ENCODE assay signal across 17 cellular contexts in the genomic region with DNA sequence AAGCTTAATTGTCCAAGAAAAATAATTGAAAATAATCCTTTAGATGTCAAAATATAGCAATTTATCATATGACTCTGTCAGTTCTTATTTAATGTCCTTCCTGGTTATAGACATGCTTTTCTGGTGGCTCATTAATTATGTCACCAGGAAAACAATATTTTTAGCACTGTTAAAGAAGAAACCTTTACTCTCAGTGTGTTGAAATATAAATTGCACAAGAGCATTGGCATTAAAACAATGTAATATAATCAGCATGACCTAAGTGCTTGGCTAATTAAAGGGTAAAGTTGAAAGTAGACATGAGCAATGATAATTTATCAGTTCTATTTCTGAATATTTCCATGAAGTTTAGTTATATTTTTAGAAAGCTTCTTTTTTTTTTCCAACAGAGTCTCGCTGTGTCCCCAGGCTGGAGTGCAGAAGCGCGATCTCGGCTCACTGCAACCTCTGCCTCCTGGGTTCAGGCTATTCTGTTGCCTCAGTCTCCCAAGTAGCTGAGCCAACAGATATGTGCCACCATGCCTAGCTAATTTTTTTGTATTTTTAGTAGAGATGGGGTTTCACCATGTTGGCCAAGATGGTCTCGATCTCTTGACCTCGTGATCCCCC.
DNase-seq lines count a peak whose midpoint lies in the region; ATAC-seq and TF ChIP-seq lines count a peak whose summit lies in the region.
"Had no signal": no experiment of that assay in that cellular context is flagged by ENCODE, and none has a peak within 500 bp of the region (broad histone marks: within the 10 kb centered on the region; RNA-seq: fewer than 3 reads in every experiment).

No MANE protein-coding gene starts in this region.

- H3K4me1 ChIP-seq in psoas muscle: no peaks in the 10 kb centered on the region
- H3K4me1 ChIP-seq: HAP-1, Peyer's patch had no signal

- TF ChIP-seq CTCF in fibroblast of pulmonary artery (IDR thresholded peaks at IDR 0.05; ENCODE audit: low read length, missing control alignments) (no peak), psoas muscle (IDR thresholded peaks at IDR 0.05) (no peak)

- peaks cover 9% of the 10 kb centered on the region for H3K9me3 ChIP-seq in psoas muscle
- H3K9me3 ChIP-seq: HAP-1, Peyer's patch had no signal

- no peaks in the 10 kb centered on the region for H3K36me3 ChIP-seq in psoas muscle (ENCODE audit: insufficient read depth in 1 of 2, low read depth in 1 of 2)
- H3K36me3 ChIP-seq: BE2C, HAP-1, Peyer's patch had no signal

- intact Hi-C loops in psoas muscle (cut with DNase I): no loop called here

- DNase-seq in LHCN-M2 (ENCODE audit: low read depth): peak; percentile 2
- DNase-seq in amniotic epithelial cell (ENCODE audit: low read depth): peak; percentile 32
- DNase-seq in fibroblast of pulmonary artery (ENCODE audit: low read depth): peak; percentile 7
- DNase-seq in psoas muscle: no peak
- no peak for DNase-seq in HEK293T (ENCODE audit: extremely low spot score)
- no peak for DNase-seq in 8988T
- DNase-seq: BE2C; CD4-positive, alpha-beta memory T cell; DND-41; GDM1; NCI-H2029; NCI-H2171 treated with DMSO at 0.1 percent for 48 hours; NCI-H510A treated with DMSO at 0.1 percent for 48 hours; Peyer's patch; SHP77 treated with DMSO at 0.1 percent for 48 hours had no signal

- H3K4me3 ChIP-seq in fibroblast of pulmonary artery (replicated peaks; ENCODE audit: low read depth, low read length) (no peak overlapping the region), psoas muscle (no peak overlapping the region)
- H3K4me3 ChIP-seq: HAP-1, Peyer's patch had no signal

- POLR2A ChIA-PET in HEK293T (lab: Yijun Ruan, JAX): no interaction called here

- CTCF ChIA-PET in HEK293T (lab: Yijun Ruan, JAX): no interaction called here

- 46 to 71% (median 50%) methylated on average over 6 of the region's 6 CpGs for WGBS in psoas muscle, 3 donors

- H3K27me3 ChIP-seq in psoas muscle (ENCODE audit: insufficient read depth in 3 of 3, low read length in 2 of 3): no peaks in the 10 kb centered on the region
- H3K27me3 ChIP-seq: BE2C, Peyer's patch had no signal

- H3K27ac ChIP-seq in psoas muscle: no peak overlapping the region
- H3K27ac ChIP-seq: Peyer's patch had no signal

- ATAC-seq in psoas muscle (peak; percentile 58 to 88 (median 78)), HG03108 (IDR thresholded peaks at IDR 0.05; ENCODE audit: unreplicated experiment) (no peak)

TF ChIP-seq in HEK293T, 16 proteins besides CTCF, POLR2A, EP300 and RAD21:
- no peak for TF ChIP-seq FOXK2 (IDR thresholded peaks at IDR 0.05)
- TF ChIP-seq FOXM1 (IDR thresholded peaks at IDR 0.05; ENCODE audit: borderline replicate concordance): no peak
TF ChIP-seq in HEK293T: peak in this region for 0.

Comparison
In these comparisons a context has a peak if more than half of its experiments do, and no peak if none do; other contexts are left out.
1. DNase-seq: peak in LHCN-M2 (single experiment), amniotic epithelial cell (single experiment) and fibroblast of pulmonary artery (single experiment); none in psoas muscle (0 of 2), HEK293T (single experiment) and 8988T (single experiment).